1 cellular context compared by ENCODE assay signal in the genomic region with DNA sequence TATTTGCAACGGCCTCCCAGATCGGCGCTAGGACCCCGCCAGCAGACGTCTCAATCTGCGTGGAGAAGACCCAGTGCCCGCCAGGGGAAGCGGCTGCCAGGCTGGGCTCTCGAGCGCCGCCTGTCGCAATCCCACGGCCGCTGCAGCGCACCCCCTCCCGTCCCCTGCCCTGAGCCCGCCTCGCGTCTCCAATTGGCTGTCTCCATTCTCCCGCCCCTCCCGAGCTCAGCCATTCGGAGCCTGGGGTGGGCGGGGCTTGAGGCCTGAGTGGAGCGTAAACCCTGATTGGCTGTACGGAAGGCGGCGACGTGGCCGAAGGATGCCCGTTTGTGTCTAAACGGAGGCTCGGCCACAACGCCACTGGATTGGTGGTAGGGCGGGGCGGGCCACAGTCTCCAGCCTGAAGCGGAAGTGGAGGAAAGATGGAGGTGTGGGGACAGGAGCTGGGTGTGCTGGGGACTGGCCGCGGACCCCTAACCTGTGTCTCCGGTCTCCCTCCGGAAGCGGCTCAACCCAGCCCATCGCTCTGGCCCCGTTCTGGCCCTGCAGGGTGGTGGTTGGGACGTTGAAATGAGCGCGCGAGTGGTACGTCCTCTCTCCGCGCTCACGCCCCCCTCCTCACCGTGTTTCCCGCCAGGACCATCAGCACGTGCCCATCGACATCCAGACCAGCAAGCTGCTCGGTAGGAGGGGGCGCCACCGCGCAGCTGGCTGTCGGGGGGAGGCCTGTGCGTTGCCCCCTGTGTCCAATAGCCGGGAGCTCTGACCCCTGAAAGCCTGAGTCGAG.
TF ChIP-seq lines count a peak whose summit lies in the region.

A gene with protein sequence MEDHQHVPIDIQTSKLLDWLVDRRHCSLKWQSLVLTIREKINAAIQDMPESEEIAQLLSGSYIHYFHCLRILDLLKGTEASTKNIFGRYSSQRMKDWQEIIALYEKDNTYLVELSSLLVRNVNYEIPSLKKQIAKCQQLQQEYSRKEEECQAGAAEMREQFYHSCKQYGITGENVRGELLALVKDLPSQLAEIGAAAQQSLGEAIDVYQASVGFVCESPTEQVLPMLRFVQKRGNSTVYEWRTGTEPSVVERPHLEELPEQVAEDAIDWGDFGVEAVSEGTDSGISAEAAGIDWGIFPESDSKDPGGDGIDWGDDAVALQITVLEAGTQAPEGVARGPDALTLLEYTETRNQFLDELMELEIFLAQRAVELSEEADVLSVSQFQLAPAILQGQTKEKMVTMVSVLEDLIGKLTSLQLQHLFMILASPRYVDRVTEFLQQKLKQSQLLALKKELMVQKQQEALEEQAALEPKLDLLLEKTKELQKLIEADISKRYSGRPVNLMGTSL (plus strand): TSS at position 389 of the 787 bp plus-strand sequence. CDS start 34 bp downstream, at position 423.

TF ChIP-seq in HepG2, 621 proteins besides CTCF, POLR2A, EP300 and RAD21 (continued from another document and continues in another):
- TF ChIP-seq, protein P1, sequence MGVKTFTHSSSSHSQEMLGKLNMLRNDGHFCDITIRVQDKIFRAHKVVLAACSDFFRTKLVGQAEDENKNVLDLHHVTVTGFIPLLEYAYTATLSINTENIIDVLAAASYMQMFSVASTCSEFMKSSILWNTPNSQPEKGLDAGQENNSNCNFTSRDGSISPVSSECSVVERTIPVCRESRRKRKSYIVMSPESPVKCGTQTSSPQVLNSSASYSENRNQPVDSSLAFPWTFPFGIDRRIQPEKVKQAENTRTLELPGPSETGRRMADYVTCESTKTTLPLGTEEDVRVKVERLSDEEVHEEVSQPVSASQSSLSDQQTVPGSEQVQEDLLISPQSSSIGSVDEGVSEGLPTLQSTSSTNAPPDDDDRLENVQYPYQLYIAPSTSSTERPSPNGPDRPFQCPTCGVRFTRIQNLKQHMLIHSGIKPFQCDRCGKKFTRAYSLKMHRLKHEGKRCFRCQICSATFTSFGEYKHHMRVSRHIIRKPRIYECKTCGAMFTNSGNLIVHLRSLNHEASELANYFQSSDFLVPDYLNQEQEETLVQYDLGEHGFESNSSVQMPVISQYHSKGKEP (CRISPR knock-in tag; IDR thresholded peaks at IDR 0.05): 0 out of 2 replicates have a peak, but pooled peaks have one; percentile 81
- peak; percentile 36; the same call in 1 of the 2 replicates for TF ChIP-seq ZNF343 (CRISPR knock-in tag; IDR thresholded peaks at IDR 0.05)
- TF ChIP-seq CBX2 (IDR thresholded peaks at IDR 0.05; ENCODE audit: low read depth, low read length): no peak
- TF ChIP-seq CBX2 (CRISPR knock-in tag; IDR thresholded peaks at IDR 0.05; ENCODE audit: low read depth): 0 out of 2 replicates have a peak, but pooled peaks have one; percentile 57
- no peak for TF ChIP-seq ZNF775 (CRISPR knock-in tag; IDR thresholded peaks at IDR 0.05; ENCODE audit: borderline replicate concordance)
- peak; percentile 75 for TF ChIP-seq ZNF263 (CRISPR knock-in tag; IDR thresholded peaks at IDR 0.05)
- TF ChIP-seq, protein P2, sequence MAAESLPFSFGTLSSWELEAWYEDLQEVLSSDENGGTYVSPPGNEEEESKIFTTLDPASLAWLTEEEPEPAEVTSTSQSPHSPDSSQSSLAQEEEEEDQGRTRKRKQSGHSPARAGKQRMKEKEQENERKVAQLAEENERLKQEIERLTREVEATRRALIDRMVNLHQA (CRISPR knock-in tag; IDR thresholded peaks at IDR 0.05): 0 out of 2 replicates have a peak, but pooled peaks have one; percentile 16
- no peak for TF ChIP-seq SP1 (IDR thresholded peaks at IDR 0.05)
- peak; percentile 96 for TF ChIP-seq SP1 (CRISPR knock-in tag; IDR thresholded peaks at IDR 0.05)
- TF ChIP-seq, protein P3, sequence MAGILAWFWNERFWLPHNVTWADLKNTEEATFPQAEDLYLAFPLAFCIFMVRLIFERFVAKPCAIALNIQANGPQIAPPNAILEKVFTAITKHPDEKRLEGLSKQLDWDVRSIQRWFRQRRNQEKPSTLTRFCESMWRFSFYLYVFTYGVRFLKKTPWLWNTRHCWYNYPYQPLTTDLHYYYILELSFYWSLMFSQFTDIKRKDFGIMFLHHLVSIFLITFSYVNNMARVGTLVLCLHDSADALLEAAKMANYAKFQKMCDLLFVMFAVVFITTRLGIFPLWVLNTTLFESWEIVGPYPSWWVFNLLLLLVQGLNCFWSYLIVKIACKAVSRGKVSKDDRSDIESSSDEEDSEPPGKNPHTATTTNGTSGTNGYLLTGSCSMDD (CRISPR knock-in tag; IDR thresholded peaks at IDR 0.05): no peak
- TF ChIP-seq PHF21A (CRISPR knock-in tag; IDR thresholded peaks at IDR 0.05): peak; percentile 97
- TF ChIP-seq, protein P4, sequence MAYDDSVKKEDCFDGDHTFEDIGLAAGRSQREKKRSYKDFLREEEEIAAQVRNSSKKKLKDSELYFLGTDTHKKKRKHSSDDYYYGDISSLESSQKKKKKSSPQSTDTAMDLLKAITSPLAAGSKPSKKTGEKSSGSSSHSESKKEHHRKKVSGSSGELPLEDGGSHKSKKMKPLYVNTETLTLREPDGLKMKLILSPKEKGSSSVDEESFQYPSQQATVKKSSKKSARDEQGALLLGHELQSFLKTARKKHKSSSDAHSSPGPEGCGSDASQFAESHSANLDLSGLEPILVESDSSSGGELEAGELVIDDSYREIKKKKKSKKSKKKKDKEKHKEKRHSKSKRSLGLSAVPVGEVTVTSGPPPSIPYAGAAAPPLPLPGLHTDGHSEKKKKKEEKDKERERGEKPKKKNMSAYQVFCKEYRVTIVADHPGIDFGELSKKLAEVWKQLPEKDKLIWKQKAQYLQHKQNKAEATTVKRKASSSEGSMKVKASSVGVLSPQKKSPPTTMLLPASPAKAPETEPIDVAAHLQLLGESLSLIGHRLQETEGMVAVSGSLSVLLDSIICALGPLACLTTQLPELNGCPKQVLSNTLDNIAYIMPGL (CRISPR knock-in tag; IDR thresholded peaks at IDR 0.05; ENCODE audit: borderline replicate concordance in 1 of 2, low read depth in 1 of 2): peak; percentile 59 to 98; a peak in 3 of 4 replicates
- TF ChIP-seq ZBTB38 (CRISPR knock-in tag; IDR thresholded peaks at IDR 0.05): peak; percentile 86
- TF ChIP-seq, protein P5, sequence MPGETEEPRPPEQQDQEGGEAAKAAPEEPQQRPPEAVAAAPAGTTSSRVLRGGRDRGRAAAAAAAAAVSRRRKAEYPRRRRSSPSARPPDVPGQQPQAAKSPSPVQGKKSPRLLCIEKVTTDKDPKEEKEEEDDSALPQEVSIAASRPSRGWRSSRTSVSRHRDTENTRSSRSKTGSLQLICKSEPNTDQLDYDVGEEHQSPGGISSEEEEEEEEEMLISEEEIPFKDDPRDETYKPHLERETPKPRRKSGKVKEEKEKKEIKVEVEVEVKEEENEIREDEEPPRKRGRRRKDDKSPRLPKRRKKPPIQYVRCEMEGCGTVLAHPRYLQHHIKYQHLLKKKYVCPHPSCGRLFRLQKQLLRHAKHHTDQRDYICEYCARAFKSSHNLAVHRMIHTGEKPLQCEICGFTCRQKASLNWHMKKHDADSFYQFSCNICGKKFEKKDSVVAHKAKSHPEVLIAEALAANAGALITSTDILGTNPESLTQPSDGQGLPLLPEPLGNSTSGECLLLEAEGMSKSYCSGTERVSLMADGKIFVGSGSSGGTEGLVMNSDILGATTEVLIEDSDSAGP (CRISPR knock-in tag; IDR thresholded peaks at IDR 0.05; ENCODE audit: borderline replicate concordance): peak; percentile 97
- TF ChIP-seq, protein P6, sequence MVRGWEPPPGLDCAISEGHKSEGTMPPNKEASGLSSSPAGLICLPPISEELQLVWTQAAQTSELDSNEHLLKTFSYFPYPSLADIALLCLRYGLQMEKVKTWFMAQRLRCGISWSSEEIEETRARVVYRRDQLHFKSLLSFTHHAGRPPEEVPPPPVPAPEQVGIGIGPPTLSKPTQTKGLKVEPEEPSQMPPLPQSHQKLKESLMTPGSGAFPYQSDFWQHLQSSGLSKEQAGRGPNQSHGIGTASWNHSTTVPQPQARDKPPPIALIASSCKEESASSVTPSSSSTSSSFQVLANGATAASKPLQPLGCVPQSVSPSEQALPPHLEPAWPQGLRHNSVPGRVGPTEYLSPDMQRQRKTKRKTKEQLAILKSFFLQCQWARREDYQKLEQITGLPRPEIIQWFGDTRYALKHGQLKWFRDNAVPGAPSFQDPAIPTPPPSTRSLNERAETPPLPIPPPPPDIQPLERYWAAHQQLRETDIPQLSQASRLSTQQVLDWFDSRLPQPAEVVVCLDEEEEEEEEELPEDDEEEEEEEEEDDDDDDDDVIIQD (CRISPR knock-in tag; IDR thresholded peaks at IDR 0.05; ENCODE audit: low read depth): peak; percentile 74
- peak; percentile 88 for TF ChIP-seq ZNF792 (CRISPR knock-in tag; IDR thresholded peaks at IDR 0.05)
- peak; percentile 46; the same call in 1 of the 2 replicates for TF ChIP-seq CHD2 (IDR thresholded peaks at IDR 0.05; ENCODE audit: low read depth, low read length)
- TF ChIP-seq ZNF703 (CRISPR knock-in tag; IDR thresholded peaks at IDR 0.05; ENCODE audit: borderline replicate concordance): no peak
- peak; percentile 63 for TF ChIP-seq RXRA (CRISPR knock-in tag; IDR thresholded peaks at IDR 0.05)
- TF ChIP-seq, protein P7, sequence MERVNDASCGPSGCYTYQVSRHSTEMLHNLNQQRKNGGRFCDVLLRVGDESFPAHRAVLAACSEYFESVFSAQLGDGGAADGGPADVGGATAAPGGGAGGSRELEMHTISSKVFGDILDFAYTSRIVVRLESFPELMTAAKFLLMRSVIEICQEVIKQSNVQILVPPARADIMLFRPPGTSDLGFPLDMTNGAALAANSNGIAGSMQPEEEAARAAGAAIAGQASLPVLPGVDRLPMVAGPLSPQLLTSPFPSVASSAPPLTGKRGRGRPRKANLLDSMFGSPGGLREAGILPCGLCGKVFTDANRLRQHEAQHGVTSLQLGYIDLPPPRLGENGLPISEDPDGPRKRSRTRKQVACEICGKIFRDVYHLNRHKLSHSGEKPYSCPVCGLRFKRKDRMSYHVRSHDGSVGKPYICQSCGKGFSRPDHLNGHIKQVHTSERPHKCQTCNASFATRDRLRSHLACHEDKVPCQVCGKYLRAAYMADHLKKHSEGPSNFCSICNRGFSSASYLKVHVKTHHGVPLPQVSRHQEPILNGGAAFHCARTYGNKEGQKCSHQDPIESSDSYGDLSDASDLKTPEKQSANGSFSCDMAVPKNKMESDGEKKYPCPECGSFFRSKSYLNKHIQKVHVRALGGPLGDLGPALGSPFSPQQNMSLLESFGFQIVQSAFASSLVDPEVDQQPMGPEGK (CRISPR knock-in tag; IDR thresholded peaks at IDR 0.05): peak; percentile 73; the same call in 1 of the 2 replicates
- TF ChIP-seq CHCHD3 (CRISPR knock-in tag; IDR thresholded peaks at IDR 0.05): peak; percentile 99
- TF ChIP-seq, protein P8, sequence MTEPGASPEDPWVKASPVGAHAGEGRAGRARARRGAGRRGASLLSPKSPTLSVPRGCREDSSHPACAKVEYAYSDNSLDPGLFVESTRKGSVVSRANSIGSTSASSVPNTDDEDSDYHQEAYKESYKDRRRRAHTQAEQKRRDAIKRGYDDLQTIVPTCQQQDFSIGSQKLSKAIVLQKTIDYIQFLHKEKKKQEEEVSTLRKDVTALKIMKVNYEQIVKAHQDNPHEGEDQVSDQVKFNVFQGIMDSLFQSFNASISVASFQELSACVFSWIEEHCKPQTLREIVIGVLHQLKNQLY (CRISPR knock-in tag; IDR thresholded peaks at IDR 0.05): no peak
- TF ChIP-seq, protein P9, sequence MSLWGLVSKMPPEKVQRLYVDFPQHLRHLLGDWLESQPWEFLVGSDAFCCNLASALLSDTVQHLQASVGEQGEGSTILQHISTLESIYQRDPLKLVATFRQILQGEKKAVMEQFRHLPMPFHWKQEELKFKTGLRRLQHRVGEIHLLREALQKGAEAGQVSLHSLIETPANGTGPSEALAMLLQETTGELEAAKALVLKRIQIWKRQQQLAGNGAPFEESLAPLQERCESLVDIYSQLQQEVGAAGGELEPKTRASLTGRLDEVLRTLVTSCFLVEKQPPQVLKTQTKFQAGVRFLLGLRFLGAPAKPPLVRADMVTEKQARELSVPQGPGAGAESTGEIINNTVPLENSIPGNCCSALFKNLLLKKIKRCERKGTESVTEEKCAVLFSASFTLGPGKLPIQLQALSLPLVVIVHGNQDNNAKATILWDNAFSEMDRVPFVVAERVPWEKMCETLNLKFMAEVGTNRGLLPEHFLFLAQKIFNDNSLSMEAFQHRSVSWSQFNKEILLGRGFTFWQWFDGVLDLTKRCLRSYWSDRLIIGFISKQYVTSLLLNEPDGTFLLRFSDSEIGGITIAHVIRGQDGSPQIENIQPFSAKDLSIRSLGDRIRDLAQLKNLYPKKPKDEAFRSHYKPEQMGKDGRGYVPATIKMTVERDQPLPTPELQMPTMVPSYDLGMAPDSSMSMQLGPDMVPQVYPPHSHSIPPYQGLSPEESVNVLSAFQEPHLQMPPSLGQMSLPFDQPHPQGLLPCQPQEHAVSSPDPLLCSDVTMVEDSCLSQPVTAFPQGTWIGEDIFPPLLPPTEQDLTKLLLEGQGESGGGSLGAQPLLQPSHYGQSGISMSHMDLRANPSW (CRISPR knock-in tag; IDR thresholded peaks at IDR 0.05; ENCODE audit: borderline replicate concordance): peak; percentile 75; the same call in 1 of the 2 replicates
- TF ChIP-seq ELF3 (CRISPR knock-in tag; IDR thresholded peaks at IDR 0.05): peak; percentile 70
- peak; percentile 24; the same call in 1 of the 2 replicates for TF ChIP-seq MAFG (CRISPR knock-in tag; IDR thresholded peaks at IDR 0.05)
- peak; percentile 93 for TF ChIP-seq ZNF619 (CRISPR knock-in tag; IDR thresholded peaks at IDR 0.05)
- TF ChIP-seq, protein P10, sequence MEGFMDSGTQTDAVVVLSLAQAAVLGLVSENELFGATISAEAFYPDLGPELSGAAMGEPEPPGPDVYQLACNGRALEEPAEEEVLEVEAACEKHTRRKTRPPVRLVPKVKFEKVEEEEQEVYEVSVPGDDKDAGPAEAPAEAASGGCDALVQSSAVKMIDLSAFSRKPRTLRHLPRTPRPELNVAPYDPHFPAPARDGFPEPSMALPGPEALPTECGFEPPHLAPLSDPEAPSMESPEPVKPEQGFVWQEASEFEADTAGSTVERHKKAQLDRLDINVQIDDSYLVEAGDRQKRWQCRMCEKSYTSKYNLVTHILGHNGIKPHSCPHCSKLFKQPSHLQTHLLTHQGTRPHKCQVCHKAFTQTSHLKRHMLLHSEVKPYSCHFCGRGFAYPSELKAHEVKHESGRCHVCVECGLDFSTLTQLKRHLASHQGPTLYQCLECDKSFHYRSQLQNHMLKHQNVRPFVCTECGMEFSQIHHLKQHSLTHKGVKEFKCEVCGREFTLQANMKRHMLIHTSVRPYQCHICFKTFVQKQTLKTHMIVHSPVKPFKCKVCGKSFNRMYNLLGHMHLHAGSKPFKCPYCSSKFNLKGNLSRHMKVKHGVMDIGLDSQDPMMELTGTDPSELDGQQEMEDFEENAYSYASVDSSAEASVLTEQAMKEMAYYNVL (CRISPR knock-in tag; IDR thresholded peaks at IDR 0.05; ENCODE audit: borderline replicate concordance): peak; percentile 65
- TF ChIP-seq, protein P11, sequence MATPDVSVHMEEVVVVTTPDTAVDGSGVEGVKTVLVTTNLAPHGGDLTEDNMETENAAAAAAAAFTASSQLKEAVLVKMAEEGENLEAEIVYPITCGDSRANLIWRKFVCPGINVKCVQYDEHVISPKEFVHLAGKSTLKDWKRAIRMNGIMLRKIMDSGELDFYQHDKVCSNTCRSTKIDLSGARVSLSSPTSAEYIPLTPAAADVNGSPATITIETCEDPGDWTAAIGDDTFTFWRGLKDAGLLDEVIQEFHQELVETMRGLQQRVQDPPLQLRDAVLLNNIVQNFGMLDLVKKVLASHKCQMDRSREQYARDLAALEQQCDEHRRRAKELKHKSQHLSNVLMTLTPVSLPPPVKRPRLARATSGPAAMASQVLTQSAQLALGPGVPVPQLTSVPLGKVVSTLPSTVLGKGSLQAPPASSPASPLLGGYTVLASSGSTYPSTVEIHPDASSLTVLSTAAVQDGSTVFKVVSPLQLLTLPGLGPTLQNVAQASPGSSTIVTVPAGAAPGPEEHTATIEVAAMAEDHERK (CRISPR knock-in tag; IDR thresholded peaks at IDR 0.05; ENCODE audit: low read depth): peak; percentile 93
- peak; percentile 93 for TF ChIP-seq ZMYM3 (CRISPR knock-in tag; IDR thresholded peaks at IDR 0.05)
- 0 out of 2 replicates have a peak, but pooled peaks have one; percentile 36 for TF ChIP-seq FIP1L1 (IDR thresholded peaks at IDR 0.05; ENCODE audit: borderline replicate concordance, insufficient read depth, low read depth, low read length)
